In the genomic region with DNA sequence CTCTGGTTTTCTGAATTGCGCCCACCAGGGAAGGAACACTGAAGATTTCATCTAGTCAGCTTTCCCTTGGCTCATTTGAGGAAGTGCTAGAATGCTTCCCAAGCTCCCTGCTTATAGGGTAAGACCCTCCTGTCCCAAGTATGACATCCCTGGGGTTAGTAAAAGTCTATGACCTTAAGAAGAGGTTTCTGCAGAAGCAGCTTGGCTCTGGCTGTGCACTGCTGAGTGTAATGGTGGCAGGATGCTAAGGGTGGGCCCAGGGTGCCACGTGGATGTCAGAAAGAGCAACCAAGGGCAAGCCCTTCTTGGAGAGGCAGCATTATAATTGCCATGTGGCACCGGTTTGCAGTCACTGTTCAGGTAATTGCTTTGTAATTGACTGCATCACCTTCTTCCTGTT, we compare ENCODE assay signal across 30 cellular contexts.
DNase-seq lines count a peak whose midpoint lies in the region; ATAC-seq and TF ChIP-seq lines count a peak whose summit lies in the region.
"Had no signal": no experiment of that assay in that cellular context is flagged by ENCODE, and none has a peak within 500 bp of the region (broad histone marks: within the 10 kb centered on the region; RNA-seq: fewer than 3 reads in every experiment).

No MANE protein-coding gene starts in this region.

- H3K4me1 ChIP-seq in GM23338 (ENCODE audit: insufficient read depth): peaks cover 14% of the 10 kb centered on the region
- H3K4me1 ChIP-seq in IMR-90 (ENCODE audit: control insufficient read depth, insufficient read depth, low read length): peaks cover 31% of the 10 kb centered on the region
- no peaks in the 10 kb centered on the region for H3K4me1 ChIP-seq in esophagus muscularis mucosa
- H3K4me1 ChIP-seq: HAP-1 had no signal

- BruUV-seq in IMR-90 (replicated peaks; lab: Mats Ljungman, UMichigan): no TSS peak

- POLR2A ChIA-PET in IMR-90 (lab: Charles Lee; ENCODE audit: unreplicated experiment): no interaction called here

- H3K27me3 Mint-ChIP-seq in GM23338 (ENCODE audit: insufficient read depth, low read depth, poor library complexity) (peaks cover 6% of the 10 kb centered on the region), nephron progenitor cell (ENCODE audit: low read depth, poor library complexity) (peaks cover 10% of the 10 kb centered on the region)

- peak overlapping the region; percentile 21; the same call in 1 of the 2 replicates for H3K4me2 ChIP-seq in GM23338
- no peak overlapping the region for H3K4me2 ChIP-seq in IMR-90 (ENCODE audit: low read depth, low read length)
- H3K4me2 ChIP-seq: A549, PC-9 had no signal

- H2BK20ac ChIP-seq in IMR-90 (ENCODE audit: low read depth, low read length): peak overlapping the region; percentile 57; the same call in 1 of the 2 replicates

- CTCF ChIA-PET in IMR-90 (lab: Yijun Ruan, JAX): no interaction called here

- intact Hi-C loops in IMR-90 (cut with micrococcal nuclease) (no loop called here), esophagus muscularis mucosa (cut with DNase I) (no loop called here)

- H2AFZ ChIP-seq in GM23338 (no peak overlapping the region), IMR-90 (replicated peaks; ENCODE audit: low read length, poor library complexity) (no peak overlapping the region)
- H2AFZ ChIP-seq: PC-9 had no signal

- H3K4me3 Mint-ChIP-seq in GM23338 (no peak overlapping the region), nephron progenitor cell (no peak overlapping the region)
- H3K4me3 Mint-ChIP-seq: CD4-positive, alpha-beta memory T cell; HFFc6; T-helper 17 cell had no signal

- TF ChIP-seq POLR2A in IMR-90 (IDR thresholded peaks at IDR 0.05; ENCODE audit: low read depth, low read length) (no peak), esophagus muscularis mucosa (IDR thresholded peaks at IDR 0.05; ENCODE audit: low read depth) (no peak)

- TF ChIP-seq EP300 in esophagus muscularis mucosa (IDR thresholded peaks at IDR 0.05): no peak

- H3K9ac ChIP-seq in IMR-90 (ENCODE audit: low read depth, low read length): no peak overlapping the region

- H3K9me3 ChIP-seq in IMR-90 (ENCODE audit: control insufficient read depth, insufficient read depth, low read length): no peaks in the 10 kb centered on the region; the same call in 1 of the 2 replicates
- H3K9me3 ChIP-seq in esophagus muscularis mucosa: peaks cover 0 to 13% (median 5%) of the 10 kb centered on the region in 4 donors
- H3K9me3 ChIP-seq: HAP-1 had no signal

- TF ChIP-seq CTCF in GM23338 (conservative IDR thresholded peaks at IDR 0.05; ENCODE audit: low read depth in 2 of 2) (no peak), IMR-90 (conservative IDR thresholded peaks at IDR 0.05; ENCODE audit: low read depth, low read length) (no peak), esophagus muscularis mucosa (IDR thresholded peaks at IDR 0.05) (no peak), nephron progenitor cell (IDR thresholded peaks at IDR 0.05) (no peak)

- peaks cover 41% of the 10 kb centered on the region for H3K4me1 Mint-ChIP-seq in GM23338
- peaks cover 19% of the 10 kb centered on the region for H3K4me1 Mint-ChIP-seq in nephron progenitor cell
- H3K4me1 Mint-ChIP-seq: CD4-positive, alpha-beta memory T cell had no signal

- peak overlapping the region; percentile 1; the same call in 1 of the 3 replicates for H2BK15ac ChIP-seq in IMR-90 (ENCODE audit: low read depth, low read length)

- H3K56ac ChIP-seq in IMR-90 (ENCODE audit: extremely low read depth, insufficient read depth, low read length): no peak overlapping the region

- peak overlapping the region; percentile 49; the same call in 1 of the 2 replicates for H2AK5ac ChIP-seq in IMR-90 (ENCODE audit: low read depth, low read length)

- no peaks in the 10 kb centered on the region; the same call in 1 of the 2 replicates for H3K9me2 ChIP-seq in GM23338 (ENCODE audit: insufficient read depth)

- H3F3A ChIP-seq in GM23338 (replicated peaks; ENCODE audit: low read depth): no peaks in the 10 kb centered on the region

- in situ Hi-C loops in IMR-90 (cut with MboI; ENCODE audit: low sequenced_read_pairs): no loop called here

- H3K79me2 ChIP-seq in GM23338 (replicated peaks; ENCODE audit: insufficient read depth): no peaks in the 10 kb centered on the region

- dilution Hi-C loops in IMR-90 (cut with HindIII; ENCODE audit: low sequenced_read_pairs, unreplicated experiment): no loop called here

- WGBS in IMR-90 (ENCODE audit: extremely low coverage in 2 of 2, insufficient read length in 1 of 2), 2 experiments: no CpG with 5 or more reads among the region's 3 CpGs
- 64% methylated on average over 3 of the region's 3 CpGs for WGBS in esophagus muscularis mucosa

- peak overlapping the region; percentile 40; the same call in 1 of the 2 replicates for H3K18ac ChIP-seq in IMR-90 (ENCODE audit: low read depth, low read length)

- H2BK120ac ChIP-seq in IMR-90 (ENCODE audit: low read depth, low read length): peak overlapping the region; percentile 75

- peak overlapping the region; percentile 37 for H3K4ac ChIP-seq in IMR-90 (ENCODE audit: low read depth, low read length)

- no peaks in the 10 kb centered on the region for H3K27me3 ChIP-seq in GM23338 (ENCODE audit: insufficient read depth)
- H3K27me3 ChIP-seq in IMR-90 (ENCODE audit: control insufficient read depth, insufficient read depth, low read length): no peaks in the 10 kb centered on the region
- H3K27me3 ChIP-seq in esophagus muscularis mucosa: peaks cover 0 to 12% (median 0%) of the 10 kb centered on the region in 4 donors
- H3K27me3 ChIP-seq: MG63, SJCRH30 had no signal

- no peak overlapping the region for H2AK9ac ChIP-seq in IMR-90 (replicated peaks; ENCODE audit: low read depth, low read length, poor library complexity)

- H3K4me3 ChIP-seq in GM23338: no peak overlapping the region
- H3K4me3 ChIP-seq in IMR-90 (ENCODE audit: insufficient read depth, low read depth, low read length): no peak overlapping the region
- no peak overlapping the region for H3K4me3 ChIP-seq in esophagus muscularis mucosa
- H3K4me3 ChIP-seq: A549, GM12878, HAP-1, MG63, PC-9 had no signal

- H3K23ac ChIP-seq in IMR-90 (ENCODE audit: low read depth, low read length): 0 out of 2 replicates have a peak overlapping the region, but pooled peaks have one; percentile 12

- peak overlapping the region; percentile 27; the same call in 1 of the 2 replicates for H3K14ac ChIP-seq in IMR-90 (replicated peaks; ENCODE audit: low read depth, low read length)

- no peaks in the 10 kb centered on the region for H3K79me1 ChIP-seq in IMR-90 (ENCODE audit: low read depth in 1 of 2, low read length in 2 of 2)

- H3K36me3 ChIP-seq in GM23338 (ENCODE audit: insufficient read depth) (no peaks in the 10 kb centered on the region), IMR-90 (ENCODE audit: control insufficient read depth, insufficient read depth, low read length) (no peaks in the 10 kb centered on the region), esophagus muscularis mucosa (no peaks in the 10 kb centered on the region)
- H3K36me3 ChIP-seq: HAP-1, MG63, SJCRH30 had no signal

- H4K5ac ChIP-seq in IMR-90 (ENCODE audit: low read depth, low read length): peak overlapping the region; percentile 19; the same call in 1 of the 2 replicates

- peaks cover 26% of the 10 kb centered on the region for H3K9me1 ChIP-seq in IMR-90 (ENCODE audit: insufficient read depth, low read length)

- ATAC-seq in GM23338: no peak; the same call in 1 of the 3 replicates
- ATAC-seq in IMR-90 (ENCODE audit: low read depth): no peak
- ATAC-seq in GM21360 (IDR thresholded peaks at IDR 0.05; ENCODE audit: unreplicated experiment): no peak
- ATAC-seq: A549, GM12878, Right ventricle myocardium inferior, SK-N-SH treated with all-trans-retinoic acid at 6 μM for 48 hours, T-helper 17 cell had no signal

- H4K20me1 ChIP-seq in GM23338 (replicated peaks; ENCODE audit: insufficient read depth): no peaks in the 10 kb centered on the region
- no peaks in the 10 kb centered on the region for H4K20me1 ChIP-seq in IMR-90 (ENCODE audit: insufficient read depth, low read length)

- H3K27ac ChIP-seq in GM23338 (ENCODE audit: low read depth): no peak overlapping the region
- H3K27ac ChIP-seq in IMR-90 (ENCODE audit: insufficient read depth, low read length): no peak overlapping the region
- H3K27ac ChIP-seq in esophagus muscularis mucosa (replicated peaks in 1 of 4): no peak overlapping the region
- H3K27ac ChIP-seq: PC-9 had no signal

- DNase-seq in GM23338 (ENCODE audit: low spot score): no peak
- DNase-seq in IMR-90: no peak
- DNase-seq in NCI-H748 treated with DMSO at 0.1 percent for 48 hours (lab: John Stamatoyannopoulos, UW): peak; percentile 24
- peak; percentile 86 for DNase-seq in esophagus muscularis mucosa (ENCODE audit: extremely low spot score)
- no peak for DNase-seq in islet precursor cell
- no peak for DNase-seq in NCI-H526 treated with DMSO at 0.1 percent for 48 hours (lab: John Stamatoyannopoulos, UW)
- DNase-seq in nephron progenitor cell: no peak
- DNase-seq: C1 segment of cervical spinal cord; CD4-positive, alpha-beta memory T cell; COR-L47; DMS79; EL; GDM1; HFFc6; KG1; MG63; NCI-H1417 treated with DMSO at 0.1 percent for 48 hours; NCI-H187 treated with DMSO at 0.1 percent for 48 hours; NCI-H2107; NCI-H446; NCI-H774; PC-9; SJCRH30; T-helper 17 cell had no signal

- H4K91ac ChIP-seq in IMR-90 (ENCODE audit: insufficient read depth, low read depth, low read length): peak overlapping the region; percentile 37

- no peak for TF ChIP-seq RAD21 in IMR-90 (IDR thresholded peaks at IDR 0.05; ENCODE audit: low read length)

- H2BK5ac ChIP-seq in IMR-90 (ENCODE audit: low read depth, low read length, poor library complexity, severe bottlenecking): peak overlapping the region; percentile 22

- no peaks in the 10 kb centered on the region for H3K36me3 Mint-ChIP-seq in GM23338 (ENCODE audit: low read depth)
- no peaks in the 10 kb centered on the region for H3K36me3 Mint-ChIP-seq in nephron progenitor cell (ENCODE audit: low read depth)
- H3K36me3 Mint-ChIP-seq: CD4-positive, alpha-beta memory T cell had no signal

- H3K27ac Mint-ChIP-seq in GM23338: no peak overlapping the region
- H3K27ac Mint-ChIP-seq in nephron progenitor cell: no peak overlapping the region
- H3K27ac Mint-ChIP-seq: CD4-positive, alpha-beta memory T cell; HFFc6; T-helper 17 cell had no signal

- H4K8ac ChIP-seq in IMR-90 (ENCODE audit: low read depth in 2 of 2, low read length in 2 of 2): peak overlapping the region in 1 of 2 experiments; percentile 44; a peak in 2 of 4 replicates

- H3K9me3 Mint-ChIP-seq in GM23338: no peaks in the 10 kb centered on the region; the same call in 2 of the 3 replicates
- H3K9me3 Mint-ChIP-seq in nephron progenitor cell: peaks cover 18% of the 10 kb centered on the region
- H3K9me3 Mint-ChIP-seq: HFFc6 had no signal

TF ChIP-seq in IMR-90, 13 proteins besides CTCF, POLR2A, EP300 and RAD21 (continues in another document):
- no peak for TF ChIP-seq RFX5 (IDR thresholded peaks at IDR 0.05; ENCODE audit: low read depth, low read length)

Comparison
In these comparisons a context has a peak if more than half of its experiments do, and no peak if none do; other contexts are left out.
1. DNase-seq: peak in NCI-H748 treated with DMSO at 0.1 percent for 48 hours (single experiment) and esophagus muscularis mucosa (single experiment); none in GM23338 (single experiment), IMR-90 (single experiment), islet precursor cell (single experiment), NCI-H526 treated with DMSO at 0.1 percent for 48 hours (single experiment) and nephron progenitor cell (single experiment).